ENCODE assay signal across 8 cellular contexts in genomic region chr14:52552063-52552988, GRCh38. TPM values are rescaled to one million over a fixed set of nuclear protein-coding genes. Genes with fewer than 3 reads are reported as not detected.
DNase-seq lines count a peak whose midpoint lies in the region; ATAC-seq and TF ChIP-seq lines count a peak whose summit lies in the region.

Gene GPR137C, plus strand, starts transcription at chr14:52552836. Its CDS starts 312 bp downstream, at chr14:52553148.
A gene with protein sequence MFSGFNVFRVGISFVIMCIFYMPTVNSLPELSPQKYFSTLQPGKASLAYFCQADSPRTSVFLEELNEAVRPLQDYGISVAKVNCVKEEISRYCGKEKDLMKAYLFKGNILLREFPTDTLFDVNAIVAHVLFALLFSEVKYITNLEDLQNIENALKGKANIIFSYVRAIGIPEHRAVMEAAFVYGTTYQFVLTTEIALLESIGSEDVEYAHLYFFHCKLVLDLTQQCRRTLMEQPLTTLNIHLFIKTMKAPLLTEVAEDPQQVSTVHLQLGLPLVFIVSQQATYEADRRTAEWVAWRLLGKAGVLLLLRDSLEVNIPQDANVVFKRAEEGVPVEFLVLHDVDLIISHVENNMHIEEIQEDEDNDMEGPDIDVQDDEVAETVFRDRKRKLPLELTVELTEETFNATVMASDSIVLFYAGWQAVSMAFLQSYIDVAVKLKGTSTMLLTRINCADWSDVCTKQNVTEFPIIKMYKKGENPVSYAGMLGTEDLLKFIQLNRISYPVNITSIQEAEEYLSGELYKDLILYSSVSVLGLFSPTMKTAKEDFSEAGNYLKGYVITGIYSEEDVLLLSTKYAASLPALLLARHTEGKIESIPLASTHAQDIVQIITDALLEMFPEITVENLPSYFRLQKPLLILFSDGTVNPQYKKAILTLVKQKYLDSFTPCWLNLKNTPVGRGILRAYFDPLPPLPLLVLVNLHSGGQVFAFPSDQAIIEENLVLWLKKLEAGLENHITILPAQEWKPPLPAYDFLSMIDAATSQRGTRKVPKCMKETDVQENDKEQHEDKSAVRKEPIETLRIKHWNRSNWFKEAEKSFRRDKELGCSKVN (minus strand): TSS chr14:52552505. CDS start chr14:52543557, 8,948 bp downstream.

- H3K4me2 ChIP-seq in PC-3 (ENCODE audit: low read length), result peak within 1 kb of the TSS; percentile 100

- peak; percentile 95 for ATAC-seq in GM21717 (IDR thresholded peaks at IDR 0.05; ENCODE audit: unreplicated experiment)
- peak; percentile 91 for ATAC-seq in PC-3

- TSS peak; percentile 72 for BruUV-seq in PC-3 (replicated peaks; lab: Mats Ljungman, UMichigan)

- H3K36me3 Mint-ChIP-seq in activated T-cell treated with anti-CD3 and anti-CD28 coated beads, Interleukin-2, amount 50 U/mL, for 24 hours (ENCODE audit: low read depth), result peaks cover 2% of the 10 kb centered on the region

- intact Hi-C loops in PC-3 (cut with micrococcal nuclease), result loop anchor here (1.0 to 10.0 kb wide), 8 partner anchors 72 to 752 kb away; partner anchors contain the start of genes FERMT2 and GNPNAT1

- peaks cover 29% of the 10 kb centered on the region for H3K4me1 Mint-ChIP-seq in activated T-cell treated with anti-CD3 and anti-CD28 coated beads, Interleukin-2, amount 50 U/mL, for 24 hours (ENCODE audit: low read depth)

- CTCF ChIA-PET in PC-3 (lab: Charles Lee), result interaction anchor here (0.5 to 1.0 kb wide), 9 partner anchors 13 to 1795 kb away, joined by 3 to 6 read pairs (median 3); no protein-coding TSS in a partner anchor

- TF ChIP-seq POLR2A in erythroblast (IDR thresholded peaks at IDR 0.05; ENCODE audit: low read length), result peak; percentile 98

- H3K9me2 ChIP-seq in PC-3 (replicated peaks; ENCODE audit: low read length), result no peaks in the 10 kb centered on the region

- H2AFZ ChIP-seq in PC-3 (ENCODE audit: low read length), result peak within 1 kb of the TSS; percentile 95

- no peaks in the 10 kb centered on the region for H4K20me1 ChIP-seq in PC-3 (ENCODE audit: low read length)

- H3K9ac ChIP-seq in PC-3 (ENCODE audit: low read length), result peak within 1 kb of the TSS; percentile 75

- H3K27ac ChIP-seq in PC-3 (ENCODE audit: low read length), result peak within 1 kb of the TSS; percentile 10; the same call in 1 of the 2 replicates

- POLR2A ChIA-PET in PC-3 (lab: Charles Lee; ENCODE audit: unreplicated experiment), result interaction anchor here (0.6 to 1.0 kb wide), 10 partner anchors 9 to 476 kb away, joined by 3 to 12 read pairs (median 3); no protein-coding TSS in a partner anchor

- no peaks in the 10 kb centered on the region for H3F3A ChIP-seq in PC-3 (ENCODE audit: low read length, unreplicated experiment)

- peaks cover 13% of the 10 kb centered on the region for H3K79me2 ChIP-seq in PC-3 (ENCODE audit: low read length)

- DNase-seq in DMS53 (lab: John Stamatoyannopoulos, UW) (peak; percentile 99), PC-3 (peak; percentile 100), erythroblast (lab: John Stamatoyannopoulos, UW) (peak; percentile 99 to 100), mucosa of gallbladder (ENCODE audit: low spot score) (peak; percentile 100)
- DNase-seq in Jurkat, Clone E6-1 (ENCODE audit: low read depth, low spot score), result peak; percentile 99
- peak; percentile 98 for DNase-seq in activated T-cell treated with anti-CD3 and anti-CD28 coated beads, Interleukin-2, amount 50 U/mL, for 24 hours
- peak; percentile 99 for DNase-seq in stimulated activated CD8-positive, alpha-beta memory T cell treated with anti-CD3 and anti-CD28 coated beads, Interleukin-4, amount 100 ng/mL, for 24 hours (ENCODE audit: low read depth)

- peak within 1 kb of the TSS; percentile 91 for H3K27ac Mint-ChIP-seq in activated T-cell treated with anti-CD3 and anti-CD28 coated beads, Interleukin-2, amount 50 U/mL, for 24 hours

- H3K4me1 ChIP-seq in PC-3 (ENCODE audit: insufficient read depth, low read length), result peaks cover 20% of the 10 kb centered on the region

- peak within 1 kb of the TSS; percentile 82 for H3K4me3 ChIP-seq in Jurkat, Clone E6-1 (ENCODE audit: low read length)
- peak within 1 kb of the TSS; percentile 87 for H3K4me3 ChIP-seq in PC-3 (ENCODE audit: low read length)

- TF ChIP-seq CTCF in PC-3 (conservative IDR thresholded peaks at IDR 0.05; ENCODE audit: low read depth, low read length), result no peak

- H3K27me3 Mint-ChIP-seq in activated T-cell treated with anti-CD3 and anti-CD28 coated beads, Interleukin-2, amount 50 U/mL, for 24 hours, result peaks cover 8% of the 10 kb centered on the region

- H3K9me3 Mint-ChIP-seq in activated T-cell treated with anti-CD3 and anti-CD28 coated beads, Interleukin-2, amount 50 U/mL, for 24 hours, result no peaks in the 10 kb centered on the region

- H3K9me3 ChIP-seq in PC-3 (ENCODE audit: low read length), result no peaks in the 10 kb centered on the region

- no peaks in the 10 kb centered on the region for H3K36me3 ChIP-seq in PC-3 (ENCODE audit: low read depth, low read length)

- H3K4me3 Mint-ChIP-seq in activated T-cell treated with anti-CD3 and anti-CD28 coated beads, Interleukin-2, amount 50 U/mL, for 24 hours, result peak within 1 kb of the TSS; percentile 87

- H3K27me3 ChIP-seq in PC-3 (ENCODE audit: low read length), result no peaks in the 10 kb centered on the region

RNA-seq across cellular contexts. Expression of gene GPR137C, which starts in this region (rescaled TPM):
- polyA plus RNA-seq in Jurkat, Clone E6-1 (2012; ENCODE audit: insufficient read depth, insufficient read length), result 0.52 TPM
- total RNA-seq in PC-3 (2014; rRNA removed), result 0.63 and 0.91 TPM in 2 replicates
- 0.86 TPM for total RNA-seq in mucosa of gallbladder

RNA-seq across cellular contexts. Expression of the second gene that starts in this region (rescaled TPM):
- polyA plus RNA-seq in Jurkat, Clone E6-1 (2012; ENCODE audit: insufficient read depth, insufficient read length), result 3.6 TPM
- 3.9 and 4.0 TPM in 2 replicates for total RNA-seq in PC-3 (2014; rRNA removed)
- total RNA-seq in mucosa of gallbladder, result 7.0 TPM

Comparison
In these comparisons a context has a peak if more than half of its experiments do, and no peak if none do; other contexts are left out.
1. Peak in every context shown above with its lines: DNase-seq, ATAC-seq, H3K4me3 ChIP-seq and H3K27ac ChIP-seq.